18 cellular contexts compared by ENCODE assay signal in the genomic region with DNA sequence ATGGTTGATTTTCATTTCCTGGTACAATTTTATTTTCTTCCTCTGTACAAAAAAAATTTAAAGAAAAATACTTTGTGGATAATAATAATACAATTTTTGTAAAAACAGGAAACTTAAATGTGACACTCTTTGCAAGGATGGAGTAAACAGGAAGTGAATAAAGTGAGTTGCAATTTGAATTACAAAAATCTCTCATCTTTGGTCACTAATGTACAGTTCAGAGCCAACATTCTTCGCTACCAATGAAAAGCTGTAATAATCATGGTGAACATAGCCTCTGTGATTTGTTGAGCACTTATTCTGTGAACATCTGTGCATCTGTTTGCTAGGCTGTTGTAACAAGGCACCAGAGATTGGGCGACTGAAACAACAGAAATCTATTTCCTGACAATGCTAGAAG.
A peak's percentile ranks its signal among the peaks of the same experiment; 100 is the strongest.
DNase-seq lines count a peak whose midpoint lies in the region; ATAC-seq, FAIRE-seq and TF ChIP-seq lines count a peak whose summit lies in the region.
"Had no signal": no experiment of that assay in that cellular context is flagged by ENCODE, and none has a peak within 500 bp of the region (broad histone marks: within the 10 kb centered on the region; RNA-seq: fewer than 3 reads in every experiment).

No MANE protein-coding gene starts in this region.

- no peaks in the 10 kb centered on the region for H3K9me3 ChIP-seq in CD4-positive, alpha-beta T cell (ENCODE audit: control insufficient read depth, low read length)
- H3K9me3 ChIP-seq in IMR-90 (ENCODE audit: control insufficient read depth, insufficient read depth, low read length), result no peaks in the 10 kb centered on the region
- H3K9me3 ChIP-seq: SJSA1, transverse colon had no signal

- CTCF ChIA-PET in CD4-positive, alpha-beta T cell (lab: Charles Lee), result interaction anchor here (0.7 to 1.1 kb wide), 2 partner anchors 65 to 75 kb away, joined by 3 read pairs; no protein-coding TSS in a partner anchor
- CTCF ChIA-PET in IMR-90 (lab: Yijun Ruan, JAX), result no interaction called here

- H2BK120ac ChIP-seq in IMR-90 (ENCODE audit: low read depth, low read length), result no peak overlapping the region

- H2BK20ac ChIP-seq in IMR-90 (ENCODE audit: low read depth, low read length), result no peak overlapping the region

- H3K27me3 Mint-ChIP-seq in CD4-positive, alpha-beta T cell, result no peaks in the 10 kb centered on the region
- H3K27me3 Mint-ChIP-seq in natural killer cell (ENCODE audit: low read depth in 2 of 2), result no peaks in the 10 kb centered on the region

- 88% methylated on average over 1 of the region's 2 CpGs; no CpG with 5 or more reads in 1 of the 2 experiments for WGBS in IMR-90 (ENCODE audit: extremely low coverage in 2 of 2, insufficient read length in 1 of 2), 2 experiments

- H3K27ac Mint-ChIP-seq in CD4-positive, alpha-beta T cell, result peak overlapping the region; percentile 90
- H3K27ac Mint-ChIP-seq in natural killer cell, result peak overlapping the region; percentile 83 to 86
- H3K27ac Mint-ChIP-seq: activated naive CD4-positive, alpha-beta T cell treated with anti-CD3 and anti-CD28 coated beads, Interleukin-2, amount 50 U/mL, for 72 hours had no signal

- no peak overlapping the region for H2BK5ac ChIP-seq in IMR-90 (ENCODE audit: low read depth, low read length, poor library complexity, severe bottlenecking)

- no peak overlapping the region for H3K9ac ChIP-seq in IMR-90 (ENCODE audit: low read depth, low read length)

- peaks cover 69% of the 10 kb centered on the region for H3K4me1 Mint-ChIP-seq in CD4-positive, alpha-beta T cell (ENCODE audit: low read depth)
- peaks cover 36 to 43% of the 10 kb centered on the region in 2 donors for H3K4me1 Mint-ChIP-seq in natural killer cell

- no TSS peak for BruUV-seq in IMR-90 (replicated peaks; lab: Mats Ljungman, UMichigan)

- no peak overlapping the region; the same call in 1 of the 2 replicates for H3K18ac ChIP-seq in IMR-90 (ENCODE audit: low read depth, low read length)

- H3K4ac ChIP-seq in IMR-90 (ENCODE audit: low read depth, low read length), result peak overlapping the region; percentile 0; the same call in 1 of the 2 replicates

- no peak overlapping the region for H3K27ac ChIP-seq in CD4-positive, alpha-beta T cell (ENCODE audit: low read depth, low read length)
- H3K27ac ChIP-seq in IMR-90 (ENCODE audit: insufficient read depth, low read length), result no peak overlapping the region
- H3K27ac ChIP-seq: cardiac muscle cell, SJSA1, transverse colon had no signal

- H3K4me2 ChIP-seq in IMR-90 (ENCODE audit: low read depth, low read length), result no peak overlapping the region

- H4K91ac ChIP-seq in IMR-90 (ENCODE audit: insufficient read depth, low read depth, low read length), result no peak overlapping the region

- no peak for TF ChIP-seq CTCF in CD4-positive, alpha-beta T cell (IDR thresholded peaks at IDR 0.05)
- TF ChIP-seq CTCF in IMR-90 (conservative IDR thresholded peaks at IDR 0.05; ENCODE audit: low read depth, low read length) (no peak), natural killer cell (IDR thresholded peaks at IDR 0.05) (no peak)

- no peak overlapping the region for H2AK9ac ChIP-seq in IMR-90 (replicated peaks; ENCODE audit: low read depth, low read length, poor library complexity)

- no peaks in the 10 kb centered on the region for H3K36me3 Mint-ChIP-seq in CD4-positive, alpha-beta T cell (ENCODE audit: low read depth)
- H3K36me3 Mint-ChIP-seq in natural killer cell, result no peaks in the 10 kb centered on the region

- POLR2A ChIA-PET in CD4-positive, alpha-beta T cell (lab: Charles Lee), result interaction anchor here (0.8 to 1.7 kb wide), 3 partner anchors 61 to 302 kb away, joined by 3 to 8 read pairs (median 5); a partner anchor contains a TSS
- POLR2A ChIA-PET in IMR-90 (lab: Charles Lee; ENCODE audit: unreplicated experiment), result no interaction called here

- H4K8ac ChIP-seq in IMR-90 (ENCODE audit: low read depth in 2 of 2, low read length in 2 of 2), result no peak overlapping the region

- no peak overlapping the region for H2AFZ ChIP-seq in IMR-90 (replicated peaks; ENCODE audit: low read length, poor library complexity)

- H3K79me1 ChIP-seq in IMR-90 (ENCODE audit: low read depth in 1 of 2, low read length in 2 of 2), result no peaks in the 10 kb centered on the region

- H2BK15ac ChIP-seq in IMR-90 (ENCODE audit: low read depth, low read length), result no peak overlapping the region

- no peaks in the 10 kb centered on the region for H4K20me1 ChIP-seq in IMR-90 (ENCODE audit: insufficient read depth, low read length)

- no peak overlapping the region for H3K56ac ChIP-seq in IMR-90 (ENCODE audit: extremely low read depth, insufficient read depth, low read length)

- peaks cover 13% of the 10 kb centered on the region for H3K4me1 ChIP-seq in IMR-90 (ENCODE audit: control insufficient read depth, insufficient read depth, low read length)

- dilution Hi-C loops in IMR-90 (cut with HindIII; ENCODE audit: low sequenced_read_pairs, unreplicated experiment), result no loop called here

- in situ Hi-C loops in IMR-90 (cut with MboI; ENCODE audit: low sequenced_read_pairs), result no loop called here

- no peaks in the 10 kb centered on the region for H3K9me3 Mint-ChIP-seq in CD4-positive, alpha-beta T cell
- no peaks in the 10 kb centered on the region for H3K9me3 Mint-ChIP-seq in natural killer cell
- H3K9me3 Mint-ChIP-seq: activated naive CD4-positive, alpha-beta T cell treated with anti-CD3 and anti-CD28 coated beads, Interleukin-2, amount 50 U/mL, for 72 hours had no signal

- peak overlapping the region; percentile 27 for H3K4me3 Mint-ChIP-seq in CD4-positive, alpha-beta T cell
- H3K4me3 Mint-ChIP-seq in natural killer cell, result peak overlapping the region; percentile 80

- DNase-seq in CD4-positive, alpha-beta T cell, result no peak
- no peak for DNase-seq in IMR-90
- DNase-seq in natural killer cell, result no peak
- DNase-seq in UCSD-AML1 (lab: John Stamatoyannopoulos, UW; ENCODE audit: unreplicated experiment), result no peak
- DNase-seq: C1 segment of cervical spinal cord, left colon, MM.1S, NCI-H187 treated with DMSO at 0.1 percent for 48 hours, NCI-H510A treated with DMSO at 0.1 percent for 48 hours, transverse colon had no signal

- H3K9me1 ChIP-seq in IMR-90 (ENCODE audit: insufficient read depth, low read length), result peaks cover 8% of the 10 kb centered on the region

- H2AK5ac ChIP-seq in IMR-90 (ENCODE audit: low read depth, low read length), result peak overlapping the region; percentile 7; the same call in 1 of the 2 replicates

- H3K36me3 ChIP-seq in IMR-90 (ENCODE audit: control insufficient read depth, insufficient read depth, low read length), result no peaks in the 10 kb centered on the region
- H3K36me3 ChIP-seq: cardiac muscle cell, SJSA1, transverse colon had no signal

- no peak overlapping the region for H3K23ac ChIP-seq in IMR-90 (ENCODE audit: low read depth, low read length)

- peak overlapping the region; percentile 62; the same call in 1 of the 2 replicates for H3K14ac ChIP-seq in IMR-90 (replicated peaks; ENCODE audit: low read depth, low read length)

- no peak for ATAC-seq in CD4-positive, alpha-beta T cell (ENCODE audit: poor library complexity)
- ATAC-seq in IMR-90 (ENCODE audit: low read depth) (no peak), natural killer cell (peak in 2 of 3 donors; percentile 39 to 52), GM18505 (IDR thresholded peaks at IDR 0.05; ENCODE audit: unreplicated experiment) (no peak), HG02623 (IDR thresholded peaks at IDR 0.05; ENCODE audit: unreplicated experiment) (no peak), GM21619 (IDR thresholded peaks at IDR 0.05; ENCODE audit: unreplicated experiment) (no peak)
- ATAC-seq: activated naive CD4-positive, alpha-beta T cell treated with anti-CD3 and anti-CD28 coated beads, Interleukin-2, amount 50 U/mL, for 72 hours; left colon had no signal

- no peak for TF ChIP-seq POLR2A in IMR-90 (IDR thresholded peaks at IDR 0.05; ENCODE audit: low read depth, low read length)
- TF ChIP-seq POLR2A in GM18505 (IDR thresholded peaks at IDR 0.05; ENCODE audit: borderline replicate concordance, extremely low read depth, insufficient read depth, insufficient read length), result no peak

- no peak overlapping the region for H3K4me3 ChIP-seq in IMR-90 (ENCODE audit: insufficient read depth, low read depth, low read length)
- H3K4me3 ChIP-seq: cardiac muscle cell, SJSA1, skin epidermis, transverse colon had no signal

- H4K5ac ChIP-seq in IMR-90 (ENCODE audit: low read depth, low read length), result peak overlapping the region; percentile 56; the same call in 1 of the 2 replicates

- peak; percentile 41 for FAIRE-seq in colon (lab: Jason Lieb, UNC)

- TF ChIP-seq RAD21 in IMR-90 (IDR thresholded peaks at IDR 0.05; ENCODE audit: low read length), result no peak

- intact Hi-C loops in CD4-positive, alpha-beta T cell (cut with DNase I, micrococcal nuclease), result no loop called here
- intact Hi-C loops in IMR-90 (cut with micrococcal nuclease) (no loop called here), natural killer cell (cut with micrococcal nuclease) (no loop called here)

- no peaks in the 10 kb centered on the region for H3K27me3 ChIP-seq in CD4-positive, alpha-beta T cell (ENCODE audit: control insufficient read depth, insufficient read depth, low read length)
- H3K27me3 ChIP-seq in IMR-90 (ENCODE audit: control insufficient read depth, insufficient read depth, low read length), result no peaks in the 10 kb centered on the region
- H3K27me3 ChIP-seq: cardiac muscle cell, SJSA1, transverse colon had no signal

TF ChIP-seq in IMR-90, 13 proteins besides CTCF, POLR2A, EP300 and RAD21:
- no peak for TF ChIP-seq RCOR1 (IDR thresholded peaks at IDR 0.05; ENCODE audit: insufficient replicate concordance, low read length)

Comparison
In these comparisons a context has a peak if more than half of its experiments do, and no peak if none do; other contexts are left out.
1. ATAC-seq: peak in natural killer cell (2 of 3); none in CD4-positive, alpha-beta T cell (single experiment), IMR-90 (single experiment), GM18505 (single experiment), HG02623 (single experiment) and GM21619 (single experiment).